1 cellular context compared by ENCODE assay signal in genomic region chr7:92854501-92855238, GRCh38.
TF ChIP-seq lines count a peak whose summit lies in the region.

No MANE protein-coding gene starts in this region.

TF ChIP-seq in GM12878, 131 proteins besides CTCF, POLR2A, EP300 and RAD21 (continued from another document and continues in another):
- TF ChIP-seq, protein P1, sequence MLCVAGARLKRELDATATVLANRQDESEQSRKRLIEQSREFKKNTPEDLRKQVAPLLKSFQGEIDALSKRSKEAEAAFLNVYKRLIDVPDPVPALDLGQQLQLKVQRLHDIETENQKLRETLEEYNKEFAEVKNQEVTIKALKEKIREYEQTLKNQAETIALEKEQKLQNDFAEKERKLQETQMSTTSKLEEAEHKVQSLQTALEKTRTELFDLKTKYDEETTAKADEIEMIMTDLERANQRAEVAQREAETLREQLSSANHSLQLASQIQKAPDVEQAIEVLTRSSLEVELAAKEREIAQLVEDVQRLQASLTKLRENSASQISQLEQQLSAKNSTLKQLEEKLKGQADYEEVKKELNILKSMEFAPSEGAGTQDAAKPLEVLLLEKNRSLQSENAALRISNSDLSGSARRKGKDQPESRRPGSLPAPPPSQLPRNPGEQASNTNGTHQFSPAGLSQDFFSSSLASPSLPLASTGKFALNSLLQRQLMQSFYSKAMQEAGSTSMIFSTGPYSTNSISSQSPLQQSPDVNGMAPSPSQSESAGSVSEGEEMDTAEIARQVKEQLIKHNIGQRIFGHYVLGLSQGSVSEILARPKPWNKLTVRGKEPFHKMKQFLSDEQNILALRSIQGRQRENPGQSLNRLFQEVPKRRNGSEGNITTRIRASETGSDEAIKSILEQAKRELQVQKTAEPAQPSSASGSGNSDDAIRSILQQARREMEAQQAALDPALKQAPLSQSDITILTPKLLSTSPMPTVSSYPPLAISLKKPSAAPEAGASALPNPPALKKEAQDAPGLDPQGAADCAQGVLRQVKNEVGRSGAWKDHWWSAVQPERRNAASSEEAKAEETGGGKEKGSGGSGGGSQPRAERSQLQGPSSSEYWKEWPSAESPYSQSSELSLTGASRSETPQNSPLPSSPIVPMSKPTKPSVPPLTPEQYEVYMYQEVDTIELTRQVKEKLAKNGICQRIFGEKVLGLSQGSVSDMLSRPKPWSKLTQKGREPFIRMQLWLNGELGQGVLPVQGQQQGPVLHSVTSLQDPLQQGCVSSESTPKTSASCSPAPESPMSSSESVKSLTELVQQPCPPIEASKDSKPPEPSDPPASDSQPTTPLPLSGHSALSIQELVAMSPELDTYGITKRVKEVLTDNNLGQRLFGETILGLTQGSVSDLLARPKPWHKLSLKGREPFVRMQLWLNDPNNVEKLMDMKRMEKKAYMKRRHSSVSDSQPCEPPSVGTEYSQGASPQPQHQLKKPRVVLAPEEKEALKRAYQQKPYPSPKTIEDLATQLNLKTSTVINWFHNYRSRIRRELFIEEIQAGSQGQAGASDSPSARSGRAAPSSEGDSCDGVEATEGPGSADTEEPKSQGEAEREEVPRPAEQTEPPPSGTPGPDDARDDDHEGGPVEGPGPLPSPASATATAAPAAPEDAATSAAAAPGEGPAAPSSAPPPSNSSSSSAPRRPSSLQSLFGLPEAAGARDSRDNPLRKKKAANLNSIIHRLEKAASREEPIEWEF (IDR thresholded peaks at IDR 0.05; ENCODE audit: insufficient replicate concordance, low read depth, low read length) = peak; percentile 9
- peak; percentile 81 for TF ChIP-seq CREM (IDR thresholded peaks at IDR 0.05; ENCODE audit: low read depth)
- TF ChIP-seq EZH2 (IDR thresholded peaks at IDR 0.05; ENCODE audit: borderline replicate concordance, control insufficient read depth, low read depth, low read length) = no peak
- TF ChIP-seq E4F1 (IDR thresholded peaks at IDR 0.05; ENCODE audit: borderline replicate concordance, partially characterized antibody) = no peak
- TF ChIP-seq CREB1 (IDR thresholded peaks at IDR 0.05; ENCODE audit: low read depth) = peak; percentile 79; the same call in 1 of the 2 replicates
- TF ChIP-seq SIN3A (IDR thresholded peaks at IDR 0.05; ENCODE audit: low read depth, low read length) = no peak
- TF ChIP-seq ZNF24 (IDR thresholded peaks at IDR 0.05) = no peak
- peak; percentile 60; the same call in 1 of the 2 replicates for TF ChIP-seq BCL11A (IDR thresholded peaks at IDR 0.05; ENCODE audit: low read depth, low read length)
- TF ChIP-seq ZSCAN29 (IDR thresholded peaks at IDR 0.05) = no peak
- TF ChIP-seq KLF5 (IDR thresholded peaks at IDR 0.05; ENCODE audit: partially characterized antibody) = no peak
- TF ChIP-seq PAX8 (IDR thresholded peaks at IDR 0.05) = no peak
- no peak for TF ChIP-seq RB1 (IDR thresholded peaks at IDR 0.05; ENCODE audit: borderline replicate concordance)
- no peak for TF ChIP-seq ASH2L (IDR thresholded peaks at IDR 0.05; ENCODE audit: borderline replicate concordance, low read depth)
- TF ChIP-seq TBL1XR1 (IDR thresholded peaks at IDR 0.05; ENCODE audit: low read depth, low read length) = no peak
- no peak for TF ChIP-seq MEF2B (IDR thresholded peaks at IDR 0.05; ENCODE audit: partially characterized antibody, poor library complexity, severe bottlenecking)
- TF ChIP-seq JUNB (IDR thresholded peaks at IDR 0.05) = peak; percentile 80
- no peak for TF ChIP-seq STAT1 (conservative IDR thresholded peaks at IDR 0.05)
- TF ChIP-seq RUNX3 (IDR thresholded peaks at IDR 0.05; ENCODE audit: low read length) = peak; percentile 96
- TF ChIP-seq, protein P2, sequence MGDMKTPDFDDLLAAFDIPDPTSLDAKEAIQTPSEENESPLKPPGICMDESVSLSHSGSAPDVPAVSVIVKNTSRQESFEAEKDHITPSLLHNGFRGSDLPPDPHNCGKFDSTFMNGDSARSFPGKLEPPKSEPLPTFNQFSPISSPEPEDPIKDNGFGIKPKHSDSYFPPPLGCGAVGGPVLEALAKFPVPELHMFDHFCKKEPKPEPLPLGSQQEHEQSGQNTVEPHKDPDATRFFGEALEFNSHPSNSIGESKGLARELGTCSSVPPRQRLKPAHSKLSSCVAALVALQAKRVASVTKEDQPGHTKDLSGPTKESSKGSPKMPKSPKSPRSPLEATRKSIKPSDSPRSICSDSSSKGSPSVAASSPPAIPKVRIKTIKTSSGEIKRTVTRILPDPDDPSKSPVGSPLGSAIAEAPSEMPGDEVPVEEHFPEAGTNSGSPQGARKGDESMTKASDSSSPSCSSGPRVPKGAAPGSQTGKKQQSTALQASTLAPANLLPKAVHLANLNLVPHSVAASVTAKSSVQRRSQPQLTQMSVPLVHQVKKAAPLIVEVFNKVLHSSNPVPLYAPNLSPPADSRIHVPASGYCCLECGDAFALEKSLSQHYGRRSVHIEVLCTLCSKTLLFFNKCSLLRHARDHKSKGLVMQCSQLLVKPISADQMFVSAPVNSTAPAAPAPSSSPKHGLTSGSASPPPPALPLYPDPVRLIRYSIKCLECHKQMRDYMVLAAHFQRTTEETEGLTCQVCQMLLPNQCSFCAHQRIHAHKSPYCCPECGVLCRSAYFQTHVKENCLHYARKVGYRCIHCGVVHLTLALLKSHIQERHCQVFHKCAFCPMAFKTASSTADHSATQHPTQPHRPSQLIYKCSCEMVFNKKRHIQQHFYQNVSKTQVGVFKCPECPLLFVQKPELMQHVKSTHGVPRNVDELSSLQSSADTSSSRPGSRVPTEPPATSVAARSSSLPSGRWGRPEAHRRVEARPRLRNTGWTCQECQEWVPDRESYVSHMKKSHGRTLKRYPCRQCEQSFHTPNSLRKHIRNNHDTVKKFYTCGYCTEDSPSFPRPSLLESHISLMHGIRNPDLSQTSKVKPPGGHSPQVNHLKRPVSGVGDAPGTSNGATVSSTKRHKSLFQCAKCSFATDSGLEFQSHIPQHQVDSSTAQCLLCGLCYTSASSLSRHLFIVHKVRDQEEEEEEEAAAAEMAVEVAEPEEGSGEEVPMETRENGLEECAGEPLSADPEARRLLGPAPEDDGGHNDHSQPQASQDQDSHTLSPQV (IDR thresholded peaks at IDR 0.05) = no peak
- no peak for TF ChIP-seq SREBF1 (IDR thresholded peaks at IDR 0.05; ENCODE audit: low read length)
- TF ChIP-seq FOXM1 (IDR thresholded peaks at IDR 0.05; ENCODE audit: low read depth, low read length) = peak; percentile 86; the same call in 1 of the 2 replicates
- TF ChIP-seq NFYA (IDR thresholded peaks at IDR 0.05; ENCODE audit: borderline replicate concordance, low read depth, low read length) = no peak
- no peak for TF ChIP-seq MEF2A (IDR thresholded peaks at IDR 0.05; ENCODE audit: insufficient read depth, low read depth, low read length)
- TF ChIP-seq, protein P3, sequence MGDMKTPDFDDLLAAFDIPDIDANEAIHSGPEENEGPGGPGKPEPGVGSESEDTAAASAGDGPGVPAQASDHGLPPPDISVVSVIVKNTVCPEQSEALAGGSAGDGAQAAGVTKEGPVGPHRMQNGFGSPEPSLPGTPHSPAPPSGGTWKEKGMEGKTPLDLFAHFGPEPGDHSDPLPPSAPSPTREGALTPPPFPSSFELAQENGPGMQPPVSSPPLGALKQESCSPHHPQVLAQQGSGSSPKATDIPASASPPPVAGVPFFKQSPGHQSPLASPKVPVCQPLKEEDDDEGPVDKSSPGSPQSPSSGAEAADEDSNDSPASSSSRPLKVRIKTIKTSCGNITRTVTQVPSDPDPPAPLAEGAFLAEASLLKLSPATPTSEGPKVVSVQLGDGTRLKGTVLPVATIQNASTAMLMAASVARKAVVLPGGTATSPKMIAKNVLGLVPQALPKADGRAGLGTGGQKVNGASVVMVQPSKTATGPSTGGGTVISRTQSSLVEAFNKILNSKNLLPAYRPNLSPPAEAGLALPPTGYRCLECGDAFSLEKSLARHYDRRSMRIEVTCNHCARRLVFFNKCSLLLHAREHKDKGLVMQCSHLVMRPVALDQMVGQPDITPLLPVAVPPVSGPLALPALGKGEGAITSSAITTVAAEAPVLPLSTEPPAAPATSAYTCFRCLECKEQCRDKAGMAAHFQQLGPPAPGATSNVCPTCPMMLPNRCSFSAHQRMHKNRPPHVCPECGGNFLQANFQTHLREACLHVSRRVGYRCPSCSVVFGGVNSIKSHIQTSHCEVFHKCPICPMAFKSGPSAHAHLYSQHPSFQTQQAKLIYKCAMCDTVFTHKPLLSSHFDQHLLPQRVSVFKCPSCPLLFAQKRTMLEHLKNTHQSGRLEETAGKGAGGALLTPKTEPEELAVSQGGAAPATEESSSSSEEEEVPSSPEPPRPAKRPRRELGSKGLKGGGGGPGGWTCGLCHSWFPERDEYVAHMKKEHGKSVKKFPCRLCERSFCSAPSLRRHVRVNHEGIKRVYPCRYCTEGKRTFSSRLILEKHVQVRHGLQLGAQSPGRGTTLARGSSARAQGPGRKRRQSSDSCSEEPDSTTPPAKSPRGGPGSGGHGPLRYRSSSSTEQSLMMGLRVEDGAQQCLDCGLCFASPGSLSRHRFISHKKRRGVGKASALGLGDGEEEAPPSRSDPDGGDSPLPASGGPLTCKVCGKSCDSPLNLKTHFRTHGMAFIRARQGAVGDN (IDR thresholded peaks at IDR 0.05) = no peak
- peak; percentile 71; the same call in 1 of the 2 replicates for TF ChIP-seq TCF12 (IDR thresholded peaks at IDR 0.05; ENCODE audit: low read depth, low read length)
- TF ChIP-seq E2F8 (IDR thresholded peaks at IDR 0.05; ENCODE audit: low read depth, partially characterized antibody) = no peak
- no peak for TF ChIP-seq NBN (IDR thresholded peaks at IDR 0.05)
- TF ChIP-seq SUZ12 (IDR thresholded peaks at IDR 0.05; ENCODE audit: unreplicated experiment) = no peak
- TF ChIP-seq IKZF2 (IDR thresholded peaks at IDR 0.05) = peak; percentile 27 to 42; a peak in 3 of 4 replicates
- TF ChIP-seq GABPA (IDR thresholded peaks at IDR 0.05; ENCODE audit: low read depth) = peak; percentile 31; the same call in 1 of the 2 replicates
- no peak for TF ChIP-seq REST (IDR thresholded peaks at IDR 0.05; ENCODE audit: low read depth, low read length)
- TF ChIP-seq RAD51 (IDR thresholded peaks at IDR 0.05) = no peak
- TF ChIP-seq RELA (IDR thresholded peaks at IDR 0.05; ENCODE audit: borderline replicate concordance, partially characterized antibody) = no peak
- TF ChIP-seq, protein P4, sequence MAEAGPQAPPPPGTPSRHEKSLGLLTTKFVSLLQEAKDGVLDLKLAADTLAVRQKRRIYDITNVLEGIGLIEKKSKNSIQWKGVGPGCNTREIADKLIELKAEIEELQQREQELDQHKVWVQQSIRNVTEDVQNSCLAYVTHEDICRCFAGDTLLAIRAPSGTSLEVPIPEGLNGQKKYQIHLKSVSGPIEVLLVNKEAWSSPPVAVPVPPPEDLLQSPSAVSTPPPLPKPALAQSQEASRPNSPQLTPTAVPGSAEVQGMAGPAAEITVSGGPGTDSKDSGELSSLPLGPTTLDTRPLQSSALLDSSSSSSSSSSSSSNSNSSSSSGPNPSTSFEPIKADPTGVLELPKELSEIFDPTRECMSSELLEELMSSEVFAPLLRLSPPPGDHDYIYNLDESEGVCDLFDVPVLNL (IDR thresholded peaks at IDR 0.05; ENCODE audit: low read depth, low read length) = no peak
- TF ChIP-seq ATF7 (IDR thresholded peaks at IDR 0.05; ENCODE audit: low read depth) = no peak
- no peak for TF ChIP-seq CBX5 (IDR thresholded peaks at IDR 0.05; ENCODE audit: low read depth)
